Comparison of ENCODE assay signal across 12 cellular contexts in the genomic region with DNA sequence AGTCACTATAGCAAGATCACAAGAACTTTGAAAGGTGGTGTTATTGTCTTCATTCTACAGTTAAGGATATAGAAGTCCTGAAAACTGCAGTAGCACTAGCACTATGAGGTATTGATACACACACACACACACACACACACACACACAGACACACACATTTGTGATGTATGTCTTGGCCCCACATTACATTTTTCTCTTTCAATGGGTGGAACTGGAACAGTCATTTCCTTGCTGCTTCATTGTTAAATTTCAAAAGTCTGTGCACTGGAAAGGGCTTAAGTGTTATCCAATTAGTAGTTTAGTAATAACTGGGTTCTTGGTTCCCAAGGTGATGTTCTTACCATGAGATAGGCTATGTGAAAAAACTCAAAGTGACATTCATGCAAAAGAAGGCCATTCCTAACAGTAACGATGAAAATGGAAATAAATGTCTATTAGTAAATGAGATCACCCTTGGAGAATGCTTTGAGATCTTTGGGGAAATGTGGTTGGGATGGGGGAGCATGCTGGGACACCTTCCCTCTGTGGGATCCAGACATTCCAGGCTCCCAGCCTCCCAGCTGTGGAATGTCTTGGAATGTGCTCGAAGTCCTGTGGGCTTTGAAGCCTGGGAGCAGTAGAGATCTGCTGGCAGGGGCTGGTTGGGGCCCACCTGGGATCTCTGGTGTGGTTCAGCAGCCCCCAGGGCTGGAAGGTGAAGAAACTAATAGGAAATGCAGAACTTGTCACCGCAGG. TPM values are rescaled to one million over a fixed set of nuclear protein-coding genes. Genes with fewer than 3 reads are reported as not detected.
DNase-seq lines count a peak whose midpoint lies in the region; ATAC-seq and TF ChIP-seq lines count a peak whose summit lies in the region.
"Had no signal": no experiment of that assay in that cellular context is flagged by ENCODE, and none has a peak within 500 bp of the region (broad histone marks: within the 10 kb centered on the region; RNA-seq: fewer than 3 reads in every experiment).

No MANE protein-coding gene starts in this region.

- TF ChIP-seq CTCF in fibroblast of villous mesenchyme (IDR thresholded peaks at IDR 0.05; ENCODE audit: insufficient read depth, low read depth, low read length) = no peak
- TF ChIP-seq CTCF in osteocyte (IDR thresholded peaks at IDR 0.05) = no peak

- H3K9me3 Mint-ChIP-seq in osteocyte (ENCODE audit: unreplicated experiment) = no peaks in the 10 kb centered on the region

- no peak overlapping the region for H3K4me3 ChIP-seq in fibroblast of villous mesenchyme (ENCODE audit: low read depth, low read length)

- ATAC-seq in SK-N-SH treated with all-trans-retinoic acid at 6 μM for 48 hours = peak; percentile 82
- no peak for ATAC-seq in HG02981 (IDR thresholded peaks at IDR 0.05; ENCODE audit: unreplicated experiment)

- peaks cover 86% of the 10 kb centered on the region for H3K4me1 Mint-ChIP-seq in osteocyte (ENCODE audit: unreplicated experiment)

- H3K27me3 Mint-ChIP-seq in osteocyte (ENCODE audit: unreplicated experiment) = no peaks in the 10 kb centered on the region

- H3K4me3 Mint-ChIP-seq in osteocyte (ENCODE audit: unreplicated experiment) = peak overlapping the region; percentile 24

- no peaks in the 10 kb centered on the region for H3K36me3 Mint-ChIP-seq in osteocyte (ENCODE audit: unreplicated experiment)

- peak; percentile 86 for DNase-seq in AG20443 (ENCODE audit: low spot score)
- DNase-seq in fibroblast of villous mesenchyme (ENCODE audit: low read depth) = peak; percentile 85
- no peak for DNase-seq in osteocyte (ENCODE audit: extremely low spot score, unreplicated experiment)
- no peak for DNase-seq in SW480 (ENCODE audit: low spot score)
- DNase-seq in NCI-H345 treated with DMSO at 0.1 percent for 48 hours (lab: John Stamatoyannopoulos, UW; ENCODE audit: unreplicated experiment) = no peak
- no peak for DNase-seq in DMS 273 (lab: John Stamatoyannopoulos, UW; ENCODE audit: unreplicated experiment)
- DNase-seq: activated gamma-delta T cell; NCI-H1930; stimulated activated CD4-positive, alpha-beta T cell treated with anti-CD3 and anti-CD28 coated beads, Interleukin-4, amount 100 ng/mL, for 1 hour; T-helper 1 cell had no signal

- peak overlapping the region; percentile 94 for H3K27ac Mint-ChIP-seq in osteocyte (ENCODE audit: unreplicated experiment)

TF ChIP-seq in SK-N-SH treated with all-trans-retinoic acid at 6 μM for 48 hours, 23 proteins besides CTCF, POLR2A, EP300 and RAD21:
- no peak for TF ChIP-seq CSDC2 (CRISPR knock-in tag; IDR thresholded peaks at IDR 0.05)
- TF ChIP-seq, protein P1, sequence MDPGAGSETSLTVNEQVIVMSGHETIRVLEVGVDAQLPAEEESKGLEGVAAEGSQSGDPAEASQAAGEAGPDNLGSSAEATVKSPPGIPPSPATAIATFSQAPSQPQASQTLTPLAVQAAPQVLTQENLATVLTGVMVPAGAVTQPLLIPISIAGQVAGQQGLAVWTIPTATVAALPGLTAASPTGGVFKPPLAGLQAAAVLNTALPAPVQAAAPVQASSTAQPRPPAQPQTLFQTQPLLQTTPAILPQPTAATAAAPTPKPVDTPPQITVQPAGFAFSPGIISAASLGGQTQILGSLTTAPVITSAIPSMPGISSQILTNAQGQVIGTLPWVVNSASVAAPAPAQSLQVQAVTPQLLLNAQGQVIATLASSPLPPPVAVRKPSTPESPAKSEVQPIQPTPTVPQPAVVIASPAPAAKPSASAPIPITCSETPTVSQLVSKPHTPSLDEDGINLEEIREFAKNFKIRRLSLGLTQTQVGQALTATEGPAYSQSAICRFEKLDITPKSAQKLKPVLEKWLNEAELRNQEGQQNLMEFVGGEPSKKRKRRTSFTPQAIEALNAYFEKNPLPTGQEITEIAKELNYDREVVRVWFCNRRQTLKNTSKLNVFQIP (CRISPR knock-in tag; IDR thresholded peaks at IDR 0.05; ENCODE audit: borderline replicate concordance, low read depth) = no peak
- no peak for TF ChIP-seq TOX (CRISPR knock-in tag; IDR thresholded peaks at IDR 0.05; ENCODE audit: borderline replicate concordance)
- TF ChIP-seq ZNF70 (CRISPR knock-in tag; IDR thresholded peaks at IDR 0.05) = no peak
- TF ChIP-seq, protein P2, sequence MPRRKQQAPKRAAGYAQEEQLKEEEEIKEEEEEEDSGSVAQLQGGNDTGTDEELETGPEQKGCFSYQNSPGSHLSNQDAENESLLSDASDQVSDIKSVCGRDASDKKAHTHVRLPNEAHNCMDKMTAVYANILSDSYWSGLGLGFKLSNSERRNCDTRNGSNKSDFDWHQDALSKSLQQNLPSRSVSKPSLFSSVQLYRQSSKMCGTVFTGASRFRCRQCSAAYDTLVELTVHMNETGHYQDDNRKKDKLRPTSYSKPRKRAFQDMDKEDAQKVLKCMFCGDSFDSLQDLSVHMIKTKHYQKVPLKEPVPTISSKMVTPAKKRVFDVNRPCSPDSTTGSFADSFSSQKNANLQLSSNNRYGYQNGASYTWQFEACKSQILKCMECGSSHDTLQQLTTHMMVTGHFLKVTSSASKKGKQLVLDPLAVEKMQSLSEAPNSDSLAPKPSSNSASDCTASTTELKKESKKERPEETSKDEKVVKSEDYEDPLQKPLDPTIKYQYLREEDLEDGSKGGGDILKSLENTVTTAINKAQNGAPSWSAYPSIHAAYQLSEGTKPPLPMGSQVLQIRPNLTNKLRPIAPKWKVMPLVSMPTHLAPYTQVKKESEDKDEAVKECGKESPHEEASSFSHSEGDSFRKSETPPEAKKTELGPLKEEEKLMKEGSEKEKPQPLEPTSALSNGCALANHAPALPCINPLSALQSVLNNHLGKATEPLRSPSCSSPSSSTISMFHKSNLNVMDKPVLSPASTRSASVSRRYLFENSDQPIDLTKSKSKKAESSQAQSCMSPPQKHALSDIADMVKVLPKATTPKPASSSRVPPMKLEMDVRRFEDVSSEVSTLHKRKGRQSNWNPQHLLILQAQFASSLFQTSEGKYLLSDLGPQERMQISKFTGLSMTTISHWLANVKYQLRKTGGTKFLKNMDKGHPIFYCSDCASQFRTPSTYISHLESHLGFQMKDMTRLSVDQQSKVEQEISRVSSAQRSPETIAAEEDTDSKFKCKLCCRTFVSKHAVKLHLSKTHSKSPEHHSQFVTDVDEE (CRISPR knock-in tag; IDR thresholded peaks at IDR 0.05) = no peak

RNA-seq across cellular contexts. Expression of a gene that starts 37.4 kb away (rescaled TPM):
- total RNA-seq in fibroblast of villous mesenchyme (1,676 and 3,507 TPM in 2 replicates), osteocyte (781 and 807 TPM in 2 replicates)

Comparison
In these comparisons a context has a peak if more than half of its experiments do, and no peak if none do; other contexts are left out.
1. DNase-seq: peak in AG20443 (single experiment) and fibroblast of villous mesenchyme (single experiment); none in osteocyte (single experiment), SW480 (single experiment), NCI-H345 treated with DMSO at 0.1 percent for 48 hours (single experiment) and DMS 273 (single experiment).